In the genomic region with DNA sequence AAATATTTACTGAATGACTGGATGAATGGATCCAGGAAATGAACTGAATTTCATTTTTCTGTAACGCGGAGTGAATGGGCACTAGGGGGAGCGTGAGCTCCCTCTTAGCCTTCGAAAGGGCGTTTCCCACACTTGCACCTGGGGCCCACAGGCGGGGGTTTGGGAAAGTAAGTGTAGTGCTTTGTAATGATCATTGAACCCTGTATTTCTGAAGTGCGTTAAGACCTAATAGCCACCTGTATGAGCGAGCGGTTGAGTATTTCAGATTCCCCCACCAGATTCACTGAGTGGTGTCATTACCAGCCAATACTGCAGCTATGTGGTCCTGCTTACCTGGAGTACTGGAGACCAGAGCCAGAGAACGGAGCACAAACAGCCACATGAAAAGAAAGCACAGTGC, we compare ENCODE assay signal across 7 cellular contexts. TPM values are rescaled to one million over a fixed set of nuclear protein-coding genes. Genes with fewer than 3 reads are reported as not detected.
A peak's percentile ranks its signal among the peaks of the same experiment; 100 is the strongest.
DNase-seq lines count a peak whose midpoint lies in the region; ATAC-seq, FAIRE-seq and TF ChIP-seq lines count a peak whose summit lies in the region.

No MANE protein-coding gene starts in this region.

- peaks cover 23% of the 10 kb centered on the region for H3K27me3 Mint-ChIP-seq in astrocyte (ENCODE audit: low read depth, unreplicated experiment)

- no peak for FAIRE-seq in astrocyte (lab: Jason Lieb, UNC)

- H3K9me3 ChIP-seq in astrocyte (ENCODE audit: insufficient read depth, low read depth, low read length) (no peaks in the 10 kb centered on the region), mucosa of descending colon (no peaks in the 10 kb centered on the region)

- no peaks in the 10 kb centered on the region for H4K20me1 ChIP-seq in astrocyte (ENCODE audit: insufficient read depth, low read length)

- DNase-seq in GM06990 (ENCODE audit: extremely low read depth, insufficient read length) (no peak), OCI-M1 (lab: John Stamatoyannopoulos, UW) (peak; percentile 50), astrocyte (ENCODE audit: low read depth) (no peak), mucosa of descending colon (peak; percentile 55 to 66 (median 63)), NCI-H1694 treated with DMSO at 0.1 percent for 48 hours (lab: John Stamatoyannopoulos, UW) (no peak)

- no peak overlapping the region for H2AFZ ChIP-seq in astrocyte (ENCODE audit: low read depth, low read length)

- H3K4me1 Mint-ChIP-seq in astrocyte (ENCODE audit: low read depth, unreplicated experiment), result no peaks in the 10 kb centered on the region

- H3K36me3 Mint-ChIP-seq in astrocyte (ENCODE audit: low read depth, unreplicated experiment), result peaks cover 4% of the 10 kb centered on the region

- H3K4me1 ChIP-seq in astrocyte (ENCODE audit: insufficient read depth, low read length) (peaks cover 8% of the 10 kb centered on the region), mucosa of descending colon (ENCODE audit: low read depth) (peaks cover 20% of the 10 kb centered on the region)

- no peak overlapping the region for H3K9ac ChIP-seq in astrocyte (ENCODE audit: low read length)

- H3K4me3 ChIP-seq in GM06990 (replicated peaks; ENCODE audit: low read depth, low read length) (no peak overlapping the region), astrocyte (ENCODE audit: insufficient read depth, low read depth, low read length) (no peak overlapping the region), mucosa of descending colon (no peak overlapping the region)

- intact Hi-C loops in mucosa of descending colon (cut with DNase I, micrococcal nuclease), result no loop called here

- no peak overlapping the region for H3K27ac Mint-ChIP-seq in astrocyte (ENCODE audit: unreplicated experiment)

- peaks cover 3% of the 10 kb centered on the region for H3K9me3 Mint-ChIP-seq in astrocyte (ENCODE audit: unreplicated experiment)

- H3K27ac ChIP-seq in astrocyte (ENCODE audit: low read depth, low read length), result no peak overlapping the region

- no peaks in the 10 kb centered on the region; the same call in 1 of the 2 replicates for H3K36me3 ChIP-seq in GM06990 (ENCODE audit: control insufficient read depth, insufficient read depth, low read length)
- H3K36me3 ChIP-seq in astrocyte (ENCODE audit: insufficient read depth, low read length), result no peaks in the 10 kb centered on the region
- no peaks in the 10 kb centered on the region for H3K36me3 ChIP-seq in mucosa of descending colon (ENCODE audit: low read depth)

- H3K27me3 ChIP-seq in GM06990 (replicated peaks; ENCODE audit: control insufficient read depth, insufficient read depth, low read length), result no peaks in the 10 kb centered on the region
- no peaks in the 10 kb centered on the region for H3K27me3 ChIP-seq in astrocyte (ENCODE audit: insufficient read depth, low read length)

- no peak overlapping the region for H3K4me3 Mint-ChIP-seq in astrocyte (ENCODE audit: unreplicated experiment)

- H3K79me2 ChIP-seq in astrocyte (ENCODE audit: insufficient read depth, low read length), result no peaks in the 10 kb centered on the region

- TF ChIP-seq CTCF in GM06990 (IDR thresholded peaks at IDR 0.05; ENCODE audit: insufficient read depth, low read length, poor library complexity, severe bottlenecking), result peak; percentile 73
- peak; percentile 37 for TF ChIP-seq CTCF in astrocyte (IDR thresholded peaks at IDR 0.05; ENCODE audit: insufficient read depth, low read depth, low read length)
- peak; percentile 39 for TF ChIP-seq CTCF in mucosa of descending colon (IDR thresholded peaks at IDR 0.05)

- H3K4me2 ChIP-seq in astrocyte (ENCODE audit: low read length), result no peak overlapping the region

- peak; percentile 66 for ATAC-seq in HG03342 (IDR thresholded peaks at IDR 0.05; ENCODE audit: unreplicated experiment)
- ATAC-seq in mucosa of descending colon, result peak; percentile 81
- ATAC-seq in GM21576 (IDR thresholded peaks at IDR 0.05; ENCODE audit: unreplicated experiment), result no peak

RNA-seq across cellular contexts. Expression of a gene that starts 10.5 kb away (rescaled TPM):
- total RNA-seq in astrocyte (0.82 and 1.2 TPM in 2 replicates), mucosa of descending colon (1 to 10 TPM; 2.8 to 4.7 (median 4.4) TPM)

RNA-seq across cellular contexts. Expression of a gene that starts 15.8 kb away (rescaled TPM):
- total RNA-seq in astrocyte, result 169 and 173 TPM in 2 replicates
- 100 to 1,000 TPM; 113 to 153 (median 147) TPM for total RNA-seq in mucosa of descending colon

Comparison
In these comparisons a context has a peak if more than half of its experiments do, and no peak if none do; other contexts are left out.
1. DNase-seq: peak in OCI-M1 (single experiment) and mucosa of descending colon (3 of 3); none in GM06990 (single experiment), astrocyte (single experiment) and NCI-H1694 treated with DMSO at 0.1 percent for 48 hours (single experiment).
2. Peak in every context shown above with its lines, with median percentiles within 50 percentile points of each other: CTCF ChIP-seq.